ENCODE assay signal across 3 cellular contexts in the genomic region with DNA sequence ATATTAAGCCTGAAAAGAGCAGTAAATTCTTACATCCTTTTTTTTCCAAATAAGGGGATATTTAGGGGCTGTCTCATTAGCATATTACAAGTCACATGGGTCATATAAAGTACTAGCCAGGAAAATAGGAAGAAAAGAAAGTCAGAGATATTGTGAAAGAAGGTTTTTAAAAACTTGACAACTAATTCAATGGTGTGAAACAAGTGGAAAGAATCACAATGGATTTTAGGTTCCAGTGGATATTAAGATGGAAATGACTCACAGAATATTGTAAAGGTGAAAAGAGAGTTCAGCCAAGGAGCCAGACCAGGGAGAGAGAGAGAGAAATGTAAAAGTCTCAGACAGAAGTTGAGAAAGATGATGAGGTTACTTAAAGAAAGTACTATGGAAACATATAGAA.
TF ChIP-seq lines count a peak whose summit lies in the region.

No MANE protein-coding gene starts in this region.

TF ChIP-seq in SK-N-SH, 30 proteins besides CTCF, POLR2A, EP300 and RAD21 (continued from another document):
- no peak for TF ChIP-seq POLR2AphosphoS5 (IDR thresholded peaks at IDR 0.05; ENCODE audit: low read depth, low read length)
- no peak for TF ChIP-seq RCOR1 (IDR thresholded peaks at IDR 0.05; ENCODE audit: low read length)
- TF ChIP-seq TEAD4 (IDR thresholded peaks at IDR 0.05; ENCODE audit: borderline replicate concordance, insufficient read depth) = no peak
- TF ChIP-seq, protein P1, sequence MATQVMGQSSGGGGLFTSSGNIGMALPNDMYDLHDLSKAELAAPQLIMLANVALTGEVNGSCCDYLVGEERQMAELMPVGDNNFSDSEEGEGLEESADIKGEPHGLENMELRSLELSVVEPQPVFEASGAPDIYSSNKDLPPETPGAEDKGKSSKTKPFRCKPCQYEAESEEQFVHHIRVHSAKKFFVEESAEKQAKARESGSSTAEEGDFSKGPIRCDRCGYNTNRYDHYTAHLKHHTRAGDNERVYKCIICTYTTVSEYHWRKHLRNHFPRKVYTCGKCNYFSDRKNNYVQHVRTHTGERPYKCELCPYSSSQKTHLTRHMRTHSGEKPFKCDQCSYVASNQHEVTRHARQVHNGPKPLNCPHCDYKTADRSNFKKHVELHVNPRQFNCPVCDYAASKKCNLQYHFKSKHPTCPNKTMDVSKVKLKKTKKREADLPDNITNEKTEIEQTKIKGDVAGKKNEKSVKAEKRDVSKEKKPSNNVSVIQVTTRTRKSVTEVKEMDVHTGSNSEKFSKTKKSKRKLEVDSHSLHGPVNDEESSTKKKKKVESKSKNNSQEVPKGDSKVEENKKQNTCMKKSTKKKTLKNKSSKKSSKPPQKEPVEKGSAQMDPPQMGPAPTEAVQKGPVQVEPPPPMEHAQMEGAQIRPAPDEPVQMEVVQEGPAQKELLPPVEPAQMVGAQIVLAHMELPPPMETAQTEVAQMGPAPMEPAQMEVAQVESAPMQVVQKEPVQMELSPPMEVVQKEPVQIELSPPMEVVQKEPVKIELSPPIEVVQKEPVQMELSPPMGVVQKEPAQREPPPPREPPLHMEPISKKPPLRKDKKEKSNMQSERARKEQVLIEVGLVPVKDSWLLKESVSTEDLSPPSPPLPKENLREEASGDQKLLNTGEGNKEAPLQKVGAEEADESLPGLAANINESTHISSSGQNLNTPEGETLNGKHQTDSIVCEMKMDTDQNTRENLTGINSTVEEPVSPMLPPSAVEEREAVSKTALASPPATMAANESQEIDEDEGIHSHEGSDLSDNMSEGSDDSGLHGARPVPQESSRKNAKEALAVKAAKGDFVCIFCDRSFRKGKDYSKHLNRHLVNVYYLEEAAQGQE (IDR thresholded peaks at IDR 0.05; ENCODE audit: low read depth, low read length) = no peak
- TF ChIP-seq YY1 (IDR thresholded peaks at IDR 0.05; ENCODE audit: low read depth) = no peak
- TF ChIP-seq, protein P2, sequence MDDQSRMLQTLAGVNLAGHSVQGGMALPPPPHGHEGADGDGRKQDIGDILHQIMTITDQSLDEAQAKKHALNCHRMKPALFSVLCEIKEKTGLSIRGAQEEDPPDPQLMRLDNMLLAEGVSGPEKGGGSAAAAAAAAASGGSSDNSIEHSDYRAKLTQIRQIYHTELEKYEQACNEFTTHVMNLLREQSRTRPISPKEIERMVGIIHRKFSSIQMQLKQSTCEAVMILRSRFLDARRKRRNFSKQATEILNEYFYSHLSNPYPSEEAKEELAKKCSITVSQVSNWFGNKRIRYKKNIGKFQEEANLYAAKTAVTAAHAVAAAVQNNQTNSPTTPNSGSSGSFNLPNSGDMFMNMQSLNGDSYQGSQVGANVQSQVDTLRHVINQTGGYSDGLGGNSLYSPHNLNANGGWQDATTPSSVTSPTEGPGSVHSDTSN (IDR thresholded peaks at IDR 0.05) = no peak
- TF ChIP-seq TAF1 (IDR thresholded peaks at IDR 0.05; ENCODE audit: borderline replicate concordance, low read depth, low read length) = no peak
- TF ChIP-seq, protein P3, sequence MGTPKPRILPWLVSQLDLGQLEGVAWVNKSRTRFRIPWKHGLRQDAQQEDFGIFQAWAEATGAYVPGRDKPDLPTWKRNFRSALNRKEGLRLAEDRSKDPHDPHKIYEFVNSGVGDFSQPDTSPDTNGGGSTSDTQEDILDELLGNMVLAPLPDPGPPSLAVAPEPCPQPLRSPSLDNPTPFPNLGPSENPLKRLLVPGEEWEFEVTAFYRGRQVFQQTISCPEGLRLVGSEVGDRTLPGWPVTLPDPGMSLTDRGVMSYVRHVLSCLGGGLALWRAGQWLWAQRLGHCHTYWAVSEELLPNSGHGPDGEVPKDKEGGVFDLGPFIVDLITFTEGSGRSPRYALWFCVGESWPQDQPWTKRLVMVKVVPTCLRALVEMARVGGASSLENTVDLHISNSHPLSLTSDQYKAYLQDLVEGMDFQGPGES (IDR thresholded peaks at IDR 0.05; ENCODE audit: low read depth, low read length) = no peak
- TF ChIP-seq JUND (IDR thresholded peaks at IDR 0.05) = no peak
- no peak for TF ChIP-seq CHD2 (IDR thresholded peaks at IDR 0.05; ENCODE audit: low read length, partially characterized antibody)
TF ChIP-seq in SK-N-SH: peak in this region for 0.

TF ChIP-seq in SK-N-SH treated with all-trans-retinoic acid at 6 μM for 48 hours, 23 proteins besides CTCF, POLR2A, EP300 and RAD21 (continued from another document):
- TF ChIP-seq, protein P4, sequence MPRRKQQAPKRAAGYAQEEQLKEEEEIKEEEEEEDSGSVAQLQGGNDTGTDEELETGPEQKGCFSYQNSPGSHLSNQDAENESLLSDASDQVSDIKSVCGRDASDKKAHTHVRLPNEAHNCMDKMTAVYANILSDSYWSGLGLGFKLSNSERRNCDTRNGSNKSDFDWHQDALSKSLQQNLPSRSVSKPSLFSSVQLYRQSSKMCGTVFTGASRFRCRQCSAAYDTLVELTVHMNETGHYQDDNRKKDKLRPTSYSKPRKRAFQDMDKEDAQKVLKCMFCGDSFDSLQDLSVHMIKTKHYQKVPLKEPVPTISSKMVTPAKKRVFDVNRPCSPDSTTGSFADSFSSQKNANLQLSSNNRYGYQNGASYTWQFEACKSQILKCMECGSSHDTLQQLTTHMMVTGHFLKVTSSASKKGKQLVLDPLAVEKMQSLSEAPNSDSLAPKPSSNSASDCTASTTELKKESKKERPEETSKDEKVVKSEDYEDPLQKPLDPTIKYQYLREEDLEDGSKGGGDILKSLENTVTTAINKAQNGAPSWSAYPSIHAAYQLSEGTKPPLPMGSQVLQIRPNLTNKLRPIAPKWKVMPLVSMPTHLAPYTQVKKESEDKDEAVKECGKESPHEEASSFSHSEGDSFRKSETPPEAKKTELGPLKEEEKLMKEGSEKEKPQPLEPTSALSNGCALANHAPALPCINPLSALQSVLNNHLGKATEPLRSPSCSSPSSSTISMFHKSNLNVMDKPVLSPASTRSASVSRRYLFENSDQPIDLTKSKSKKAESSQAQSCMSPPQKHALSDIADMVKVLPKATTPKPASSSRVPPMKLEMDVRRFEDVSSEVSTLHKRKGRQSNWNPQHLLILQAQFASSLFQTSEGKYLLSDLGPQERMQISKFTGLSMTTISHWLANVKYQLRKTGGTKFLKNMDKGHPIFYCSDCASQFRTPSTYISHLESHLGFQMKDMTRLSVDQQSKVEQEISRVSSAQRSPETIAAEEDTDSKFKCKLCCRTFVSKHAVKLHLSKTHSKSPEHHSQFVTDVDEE (CRISPR knock-in tag; IDR thresholded peaks at IDR 0.05) = no peak
- TF ChIP-seq ZFP30 (CRISPR knock-in tag; IDR thresholded peaks at IDR 0.05) (no peak), ZNF8 (CRISPR knock-in tag; IDR thresholded peaks at IDR 0.05) (no peak), ZC3H10 (CRISPR knock-in tag; IDR thresholded peaks at IDR 0.05) (no peak), TCF4 (CRISPR knock-in tag; IDR thresholded peaks at IDR 0.05; ENCODE audit: borderline replicate concordance) (no peak), ESRRG (CRISPR knock-in tag; IDR thresholded peaks at IDR 0.05) (no peak), ZNF565 (CRISPR knock-in tag; conservative IDR thresholded peaks at IDR 0.05; ENCODE audit: low read depth) (no peak), ISL1 (CRISPR knock-in tag; IDR thresholded peaks at IDR 0.05) (no peak), GLIS3 (CRISPR knock-in tag; IDR thresholded peaks at IDR 0.05) (no peak), OSR1 (CRISPR knock-in tag; IDR thresholded peaks at IDR 0.05) (no peak), BACH2 (CRISPR knock-in tag; IDR thresholded peaks at IDR 0.05; ENCODE audit: borderline replicate concordance) (no peak)
- TF ChIP-seq, protein P5, sequence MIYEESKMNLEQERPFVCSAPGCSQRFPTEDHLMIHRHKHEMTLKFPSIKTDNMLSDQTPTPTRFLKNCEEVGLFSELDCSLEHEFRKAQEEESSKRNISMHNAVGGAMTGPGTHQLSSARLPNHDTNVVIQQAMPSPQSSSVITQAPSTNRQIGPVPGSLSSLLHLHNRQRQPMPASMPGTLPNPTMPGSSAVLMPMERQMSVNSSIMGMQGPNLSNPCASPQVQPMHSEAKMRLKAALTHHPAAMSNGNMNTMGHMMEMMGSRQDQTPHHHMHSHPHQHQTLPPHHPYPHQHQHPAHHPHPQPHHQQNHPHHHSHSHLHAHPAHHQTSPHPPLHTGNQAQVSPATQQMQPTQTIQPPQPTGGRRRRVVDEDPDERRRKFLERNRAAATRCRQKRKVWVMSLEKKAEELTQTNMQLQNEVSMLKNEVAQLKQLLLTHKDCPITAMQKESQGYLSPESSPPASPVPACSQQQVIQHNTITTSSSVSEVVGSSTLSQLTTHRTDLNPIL (CRISPR knock-in tag; IDR thresholded peaks at IDR 0.05; ENCODE audit: low read depth) = no peak
- TF ChIP-seq, protein P6, sequence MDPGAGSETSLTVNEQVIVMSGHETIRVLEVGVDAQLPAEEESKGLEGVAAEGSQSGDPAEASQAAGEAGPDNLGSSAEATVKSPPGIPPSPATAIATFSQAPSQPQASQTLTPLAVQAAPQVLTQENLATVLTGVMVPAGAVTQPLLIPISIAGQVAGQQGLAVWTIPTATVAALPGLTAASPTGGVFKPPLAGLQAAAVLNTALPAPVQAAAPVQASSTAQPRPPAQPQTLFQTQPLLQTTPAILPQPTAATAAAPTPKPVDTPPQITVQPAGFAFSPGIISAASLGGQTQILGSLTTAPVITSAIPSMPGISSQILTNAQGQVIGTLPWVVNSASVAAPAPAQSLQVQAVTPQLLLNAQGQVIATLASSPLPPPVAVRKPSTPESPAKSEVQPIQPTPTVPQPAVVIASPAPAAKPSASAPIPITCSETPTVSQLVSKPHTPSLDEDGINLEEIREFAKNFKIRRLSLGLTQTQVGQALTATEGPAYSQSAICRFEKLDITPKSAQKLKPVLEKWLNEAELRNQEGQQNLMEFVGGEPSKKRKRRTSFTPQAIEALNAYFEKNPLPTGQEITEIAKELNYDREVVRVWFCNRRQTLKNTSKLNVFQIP (CRISPR knock-in tag; IDR thresholded peaks at IDR 0.05; ENCODE audit: borderline replicate concordance, low read depth) = no peak

TF ChIP-seq in WTC11, 78 proteins besides CTCF, POLR2A, EP300 and RAD21 (continued from another document and continues in another):
- TF ChIP-seq, protein P7, sequence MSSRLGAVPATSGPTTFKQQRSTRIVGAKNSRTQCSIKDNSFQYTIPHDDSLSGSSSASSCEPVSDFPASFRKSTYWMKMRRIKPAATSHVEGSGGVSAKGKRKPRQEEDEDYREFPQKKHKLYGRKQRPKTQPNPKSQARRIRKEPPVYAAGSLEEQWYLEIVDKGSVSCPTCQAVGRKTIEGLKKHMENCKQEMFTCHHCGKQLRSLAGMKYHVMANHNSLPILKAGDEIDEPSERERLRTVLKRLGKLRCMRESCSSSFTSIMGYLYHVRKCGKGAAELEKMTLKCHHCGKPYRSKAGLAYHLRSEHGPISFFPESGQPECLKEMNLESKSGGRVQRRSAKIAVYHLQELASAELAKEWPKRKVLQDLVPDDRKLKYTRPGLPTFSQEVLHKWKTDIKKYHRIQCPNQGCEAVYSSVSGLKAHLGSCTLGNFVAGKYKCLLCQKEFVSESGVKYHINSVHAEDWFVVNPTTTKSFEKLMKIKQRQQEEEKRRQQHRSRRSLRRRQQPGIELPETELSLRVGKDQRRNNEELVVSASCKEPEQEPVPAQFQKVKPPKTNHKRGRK (CRISPR knock-in tag; IDR thresholded peaks at IDR 0.05; ENCODE audit: borderline replicate concordance) = no peak
- TF ChIP-seq, protein P8, sequence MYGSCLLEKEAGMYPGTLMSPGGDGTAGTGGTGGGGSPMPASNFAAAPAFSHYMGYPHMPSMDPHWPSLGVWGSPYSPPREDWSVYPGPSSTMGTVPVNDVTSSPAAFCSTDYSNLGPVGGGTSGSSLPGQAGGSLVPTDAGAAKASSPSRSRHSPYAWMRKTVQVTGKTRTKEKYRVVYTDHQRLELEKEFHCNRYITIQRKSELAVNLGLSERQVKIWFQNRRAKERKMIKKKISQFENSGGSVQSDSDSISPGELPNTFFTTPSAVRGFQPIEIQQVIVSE (CRISPR knock-in tag; IDR thresholded peaks at IDR 0.05; ENCODE audit: borderline replicate concordance) = no peak
- TF ChIP-seq, protein P9, sequence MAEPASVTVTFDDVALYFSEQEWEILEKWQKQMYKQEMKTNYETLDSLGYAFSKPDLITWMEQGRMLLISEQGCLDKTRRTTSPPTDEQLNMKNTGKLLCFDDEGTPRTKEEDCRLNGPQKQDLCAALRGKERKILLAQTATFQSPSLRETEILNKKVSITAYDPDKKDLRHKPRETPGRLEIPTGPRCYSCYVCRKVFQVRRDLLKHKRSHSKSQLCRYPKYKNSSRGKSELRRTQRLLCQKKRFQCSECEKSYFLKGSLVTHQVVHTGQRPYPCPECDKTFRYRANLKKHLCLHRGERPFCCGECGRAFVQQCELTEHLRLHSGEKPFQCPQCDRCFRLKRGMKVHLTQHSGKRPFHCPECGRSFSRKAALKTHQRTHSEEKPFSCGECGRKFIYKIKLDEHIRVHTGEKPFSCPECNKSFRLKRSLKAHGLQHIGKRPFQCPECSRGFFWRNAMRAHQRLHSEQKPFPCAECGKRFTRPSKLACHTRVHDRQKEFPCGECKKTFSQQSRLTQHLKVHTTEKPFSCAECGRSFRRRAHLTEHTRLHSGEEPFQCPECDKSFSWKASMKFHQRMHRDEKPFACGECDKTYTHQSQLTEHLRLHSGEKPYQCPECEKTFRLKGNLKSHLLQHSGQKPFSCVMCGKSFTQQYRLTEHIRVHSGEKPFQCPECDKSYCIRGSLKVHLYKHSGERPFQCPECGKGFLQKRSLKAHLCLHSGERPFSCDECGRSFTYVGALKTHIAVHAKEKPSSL (CRISPR knock-in tag; conservative IDR thresholded peaks at IDR 0.05) = no peak
- TF ChIP-seq, protein P10, sequence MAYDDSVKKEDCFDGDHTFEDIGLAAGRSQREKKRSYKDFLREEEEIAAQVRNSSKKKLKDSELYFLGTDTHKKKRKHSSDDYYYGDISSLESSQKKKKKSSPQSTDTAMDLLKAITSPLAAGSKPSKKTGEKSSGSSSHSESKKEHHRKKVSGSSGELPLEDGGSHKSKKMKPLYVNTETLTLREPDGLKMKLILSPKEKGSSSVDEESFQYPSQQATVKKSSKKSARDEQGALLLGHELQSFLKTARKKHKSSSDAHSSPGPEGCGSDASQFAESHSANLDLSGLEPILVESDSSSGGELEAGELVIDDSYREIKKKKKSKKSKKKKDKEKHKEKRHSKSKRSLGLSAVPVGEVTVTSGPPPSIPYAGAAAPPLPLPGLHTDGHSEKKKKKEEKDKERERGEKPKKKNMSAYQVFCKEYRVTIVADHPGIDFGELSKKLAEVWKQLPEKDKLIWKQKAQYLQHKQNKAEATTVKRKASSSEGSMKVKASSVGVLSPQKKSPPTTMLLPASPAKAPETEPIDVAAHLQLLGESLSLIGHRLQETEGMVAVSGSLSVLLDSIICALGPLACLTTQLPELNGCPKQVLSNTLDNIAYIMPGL (CRISPR knock-in tag; IDR thresholded peaks at IDR 0.05) = no peak
- no peak for TF ChIP-seq ZNF423 (CRISPR knock-in tag; IDR thresholded peaks at IDR 0.05)
- TF ChIP-seq ATF1 (CRISPR knock-in tag; IDR thresholded peaks at IDR 0.05) = no peak
- TF ChIP-seq CBFB (CRISPR knock-in tag; IDR thresholded peaks at IDR 0.05; ENCODE audit: low read depth) = no peak
- no peak for TF ChIP-seq SOX15 (CRISPR knock-in tag; IDR thresholded peaks at IDR 0.05)
- TF ChIP-seq, protein P11, sequence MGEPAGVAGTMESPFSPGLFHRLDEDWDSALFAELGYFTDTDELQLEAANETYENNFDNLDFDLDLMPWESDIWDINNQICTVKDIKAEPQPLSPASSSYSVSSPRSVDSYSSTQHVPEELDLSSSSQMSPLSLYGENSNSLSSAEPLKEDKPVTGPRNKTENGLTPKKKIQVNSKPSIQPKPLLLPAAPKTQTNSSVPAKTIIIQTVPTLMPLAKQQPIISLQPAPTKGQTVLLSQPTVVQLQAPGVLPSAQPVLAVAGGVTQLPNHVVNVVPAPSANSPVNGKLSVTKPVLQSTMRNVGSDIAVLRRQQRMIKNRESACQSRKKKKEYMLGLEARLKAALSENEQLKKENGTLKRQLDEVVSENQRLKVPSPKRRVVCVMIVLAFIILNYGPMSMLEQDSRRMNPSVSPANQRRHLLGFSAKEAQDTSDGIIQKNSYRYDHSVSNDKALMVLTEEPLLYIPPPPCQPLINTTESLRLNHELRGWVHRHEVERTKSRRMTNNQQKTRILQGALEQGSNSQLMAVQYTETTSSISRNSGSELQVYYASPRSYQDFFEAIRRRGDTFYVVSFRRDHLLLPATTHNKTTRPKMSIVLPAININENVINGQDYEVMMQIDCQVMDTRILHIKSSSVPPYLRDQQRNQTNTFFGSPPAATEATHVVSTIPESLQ (CRISPR knock-in tag; IDR thresholded peaks at IDR 0.05) = no peak
- no peak for TF ChIP-seq SMAD3 (CRISPR knock-in tag; IDR thresholded peaks at IDR 0.05; ENCODE audit: borderline replicate concordance)
- TF ChIP-seq ZNF416 (CRISPR knock-in tag; IDR thresholded peaks at IDR 0.05) = no peak
- no peak for TF ChIP-seq RELA (CRISPR knock-in tag; IDR thresholded peaks at IDR 0.05; ENCODE audit: borderline replicate concordance)
